20 cellular contexts compared by ENCODE assay signal in the genomic region with DNA sequence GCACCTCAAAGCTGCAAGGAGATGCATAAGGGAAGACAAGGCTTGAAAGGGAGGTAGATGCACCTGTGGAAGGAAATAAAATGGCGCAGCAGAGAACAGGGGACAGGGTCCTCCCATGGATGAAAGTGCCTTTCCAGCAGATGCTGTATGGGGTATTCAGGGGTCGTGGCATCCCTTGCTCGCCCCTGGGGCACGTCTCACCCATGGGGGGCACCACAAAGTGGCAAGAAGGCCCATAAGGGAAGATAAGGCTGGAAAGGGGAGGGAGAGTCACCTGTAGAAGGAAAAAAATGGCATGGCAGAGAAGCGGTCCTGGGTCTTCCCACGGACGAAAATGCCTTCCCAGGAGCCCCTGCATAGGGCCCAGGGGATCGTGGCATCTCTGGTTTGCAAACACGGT.
A peak's percentile ranks its signal among the peaks of the same experiment; 100 is the strongest.
DNase-seq lines count a peak whose midpoint lies in the region; ATAC-seq and TF ChIP-seq lines count a peak whose summit lies in the region.
"Had no signal": no experiment of that assay in that cellular context is flagged by ENCODE, and none has a peak within 500 bp of the region (broad histone marks: within the 10 kb centered on the region; RNA-seq: fewer than 3 reads in every experiment).

No MANE protein-coding gene starts in this region.

- POLR2A ChIA-PET in CD8-positive, alpha-beta T cell (lab: Charles Lee): no interaction called here

- intact Hi-C loops in aorta (cut with DNase I): no loop called here
- intact Hi-C loops in CD8-positive, alpha-beta T cell (cut with DNase I, micrococcal nuclease): no loop called here

- no peak overlapping the region for H3K4me3 ChIP-seq in Peyer's patch
- no peak overlapping the region for H3K4me3 ChIP-seq in aorta (ENCODE audit: low read length in 2 of 2)
- no peak overlapping the region for H3K4me3 ChIP-seq in CD8-positive, alpha-beta T cell (ENCODE audit: low read depth, low read length)
- H3K4me3 ChIP-seq: MG63, SJCRH30 had no signal

- no peak overlapping the region for H3K27ac ChIP-seq in Peyer's patch
- no peak overlapping the region for H3K27ac ChIP-seq in aorta (ENCODE audit: low read depth in 1 of 2, low read length in 2 of 2)
- H3K27ac ChIP-seq in CD8-positive, alpha-beta T cell (ENCODE audit: low read depth, low read length): no peak overlapping the region
- H3K27ac ChIP-seq: SJCRH30 had no signal

- CTCF ChIA-PET in CD8-positive, alpha-beta T cell (lab: Charles Lee): no interaction called here

- 60 to 62% methylated on average over 9 of the region's 9 CpGs for WGBS in aorta, 2 donors

- no peaks in the 10 kb centered on the region for H3K27me3 Mint-ChIP-seq in activated T-cell treated with anti-CD3 and anti-CD28 coated beads, Interleukin-2, amount 50 U/mL, for 24 hours
- H3K27me3 Mint-ChIP-seq in activated T-cell treated with anti-CD3 and anti-CD28 coated beads, Interleukin-2, amount 50 U/mL, for 4 hours (ENCODE audit: low read depth): no peaks in the 10 kb centered on the region
- H3K27me3 Mint-ChIP-seq in CD8-positive, alpha-beta T cell (ENCODE audit: low read depth): no peaks in the 10 kb centered on the region
- H3K27me3 Mint-ChIP-seq: CD4-positive, CD25-positive, alpha-beta regulatory T cell had no signal

- no peaks in the 10 kb centered on the region for H3K27me3 ChIP-seq in Peyer's patch
- no peaks in the 10 kb centered on the region for H3K27me3 ChIP-seq in aorta (ENCODE audit: control insufficient read depth in 1 of 2, insufficient read depth in 2 of 2, low read length in 1 of 2)
- no peaks in the 10 kb centered on the region for H3K27me3 ChIP-seq in CD8-positive, alpha-beta T cell (ENCODE audit: insufficient read depth, low read length)
- H3K27me3 ChIP-seq: MG63, SJCRH30 had no signal

- TF ChIP-seq POLR2A in Peyer's patch (IDR thresholded peaks at IDR 0.05): no peak

- H3K9me3 ChIP-seq in Peyer's patch (peaks cover 0 to 40% (median 2%) of the 10 kb centered on the region in 4 donors), aorta (ENCODE audit: control insufficient read depth, low read length) (no peaks in the 10 kb centered on the region)
- peaks cover 5% of the 10 kb centered on the region for H3K9me3 ChIP-seq in CD8-positive, alpha-beta T cell (ENCODE audit: low read length)
- H3K9me3 ChIP-seq: SJCRH30 had no signal

- H3K4me1 ChIP-seq in Peyer's patch (no peaks in the 10 kb centered on the region), aorta (ENCODE audit: control insufficient read depth in 1 of 2, insufficient read depth in 2 of 2, low read length in 2 of 2) (no peaks in the 10 kb centered on the region)
- no peaks in the 10 kb centered on the region for H3K4me1 ChIP-seq in CD8-positive, alpha-beta T cell (ENCODE audit: insufficient read depth, low read length)
- H3K4me1 ChIP-seq: SJCRH30 had no signal

- peaks cover 4% of the 10 kb centered on the region for H3K36me3 Mint-ChIP-seq in activated T-cell treated with anti-CD3 and anti-CD28 coated beads, Interleukin-2, amount 50 U/mL, for 24 hours (ENCODE audit: low read depth)
- H3K36me3 Mint-ChIP-seq in activated T-cell treated with anti-CD3 and anti-CD28 coated beads, Interleukin-2, amount 50 U/mL, for 4 hours (ENCODE audit: insufficient read depth): no peaks in the 10 kb centered on the region
- H3K36me3 Mint-ChIP-seq in CD8-positive, alpha-beta T cell: no peaks in the 10 kb centered on the region
- H3K36me3 Mint-ChIP-seq: CD4-positive, CD25-positive, alpha-beta regulatory T cell had no signal

- no peak for TF ChIP-seq CTCF in Peyer's patch (IDR thresholded peaks at IDR 0.05)
- TF ChIP-seq CTCF in CD8-positive, alpha-beta T cell (IDR thresholded peaks at IDR 0.05): no peak

- no peak overlapping the region for H3K4me3 Mint-ChIP-seq in activated T-cell treated with anti-CD3 and anti-CD28 coated beads, Interleukin-2, amount 50 U/mL, for 24 hours
- H3K4me3 Mint-ChIP-seq in activated T-cell treated with anti-CD3 and anti-CD28 coated beads, Interleukin-2, amount 50 U/mL, for 4 hours: no peak overlapping the region
- no peak overlapping the region for H3K4me3 Mint-ChIP-seq in CD8-positive, alpha-beta T cell
- H3K4me3 Mint-ChIP-seq: CD4-positive, CD25-positive, alpha-beta regulatory T cell had no signal

- H3K4me1 Mint-ChIP-seq in activated T-cell treated with anti-CD3 and anti-CD28 coated beads, Interleukin-2, amount 50 U/mL, for 24 hours (ENCODE audit: low read depth): no peaks in the 10 kb centered on the region
- H3K4me1 Mint-ChIP-seq in activated T-cell treated with anti-CD3 and anti-CD28 coated beads, Interleukin-2, amount 50 U/mL, for 4 hours (ENCODE audit: low read depth): no peaks in the 10 kb centered on the region
- no peaks in the 10 kb centered on the region for H3K4me1 Mint-ChIP-seq in CD8-positive, alpha-beta T cell (ENCODE audit: low read depth)
- H3K4me1 Mint-ChIP-seq: CD4-positive, CD25-positive, alpha-beta regulatory T cell had no signal

- peaks cover 42% of the 10 kb centered on the region for H3K9me3 Mint-ChIP-seq in activated T-cell treated with anti-CD3 and anti-CD28 coated beads, Interleukin-2, amount 50 U/mL, for 24 hours
- peaks cover 35% of the 10 kb centered on the region for H3K9me3 Mint-ChIP-seq in activated T-cell treated with anti-CD3 and anti-CD28 coated beads, Interleukin-2, amount 50 U/mL, for 4 hours
- H3K9me3 Mint-ChIP-seq in CD8-positive, alpha-beta T cell: peaks cover 11% of the 10 kb centered on the region

- no peak overlapping the region for H3K27ac Mint-ChIP-seq in activated T-cell treated with anti-CD3 and anti-CD28 coated beads, Interleukin-2, amount 50 U/mL, for 24 hours
- H3K27ac Mint-ChIP-seq in CD8-positive, alpha-beta T cell: no peak overlapping the region
- H3K27ac Mint-ChIP-seq: CD4-positive, CD25-positive, alpha-beta regulatory T cell had no signal

- H3K36me3 ChIP-seq in Peyer's patch (no peaks in the 10 kb centered on the region), aorta (ENCODE audit: control insufficient read depth in 1 of 2, insufficient read depth in 2 of 2, low read length in 1 of 2) (no peaks in the 10 kb centered on the region)
- H3K36me3 ChIP-seq in CD8-positive, alpha-beta T cell (ENCODE audit: insufficient read depth, low read length): no peaks in the 10 kb centered on the region
- H3K36me3 ChIP-seq: MG63, SJCRH30 had no signal

- ATAC-seq in activated T-cell treated with anti-CD3 and anti-CD28 coated beads, Interleukin-2, amount 50 U/mL, for 4 hours: no peak
- ATAC-seq in left lobe of liver (no peak), aorta (ENCODE audit: low FRiP score) (no peak)
- ATAC-seq in CD8-positive, alpha-beta T cell: no peak
- ATAC-seq: PC-3, Right ventricle myocardium inferior had no signal

- peak; percentile 7 for DNase-seq in activated T-cell treated with anti-CD3 and anti-CD28 coated beads, Interleukin-2, amount 50 U/mL, for 24 hours
- no peak for DNase-seq in activated T-cell treated with anti-CD3 and anti-CD28 coated beads, Interleukin-2, amount 50 U/mL, for 4 hours
- DNase-seq in Peyer's patch: peak in 2 of 3 donors; percentile 0 to 30
- peak; percentile 28 for DNase-seq in left lobe of liver (ENCODE audit: low spot score)
- DNase-seq in aorta: peak; percentile 6 to 55
- no peak for DNase-seq in NCI-H2081 treated with DMSO at 0.1 percent for 48 hours (lab: John Stamatoyannopoulos, UW)
- DNase-seq in CD8-positive, alpha-beta T cell: no peak
- DNase-seq: CD4-positive, CD25-positive, alpha-beta regulatory T cell; DMS53; IMR-90; KG1; MG63; NCI-H2029; NCI-H446 treated with DMSO at 0.1 percent for 48 hours; NCI-H526; NCI-H82; NK-92 treated with Interleukin-12 subunit alpha and Interleukin-12 subunit beta, amount 100 ng/mL, for 24 hours; PC-3; SJCRH30 had no signal

Comparison
In these comparisons a context has a peak if more than half of its experiments do, and no peak if none do; other contexts are left out.
1. DNase-seq: peak in activated T-cell treated with anti-CD3 and anti-CD28 coated beads, Interleukin-2, amount 50 U/mL, for 24 hours (single experiment), Peyer's patch (2 of 3), left lobe of liver (single experiment) and aorta (2 of 2); none in activated T-cell treated with anti-CD3 and anti-CD28 coated beads, Interleukin-2, amount 50 U/mL, for 4 hours (single experiment), NCI-H2081 treated with DMSO at 0.1 percent for 48 hours (single experiment) and CD8-positive, alpha-beta T cell (0 of 7).